Comparison of ENCODE assay signal across 10 cellular contexts in genomic region chr2:66437601-66438497, GRCh38. TPM values are rescaled to one million over a fixed set of nuclear protein-coding genes. Genes with fewer than 3 reads are reported as not detected.
DNase-seq lines count a peak whose midpoint lies in the region; ATAC-seq, FAIRE-seq and TF ChIP-seq lines count a peak whose summit lies in the region.
"Had no signal": no experiment of that assay in that cellular context is flagged by ENCODE, and none has a peak within 500 bp of the region (broad histone marks: within the 10 kb centered on the region; RNA-seq: fewer than 3 reads in every experiment).

No MANE protein-coding gene starts in this region.

- H3K36me3 ChIP-seq in brain microvascular endothelial cell (replicated peaks) (no peaks in the 10 kb centered on the region), kidney (ENCODE audit: control insufficient read depth in 1 of 2, insufficient read depth in 2 of 2, low read length in 2 of 2) (no peaks in the 10 kb centered on the region), stomach (peaks cover 3 to 42% (median 13%) of the 10 kb centered on the region in 4 donors)

- intact Hi-C loops in kidney (cut with DNase I) (no loop called here), stomach (cut with DNase I; ENCODE audit: low total_unique reads) (no loop called here)

- H3K4me3 Mint-ChIP-seq in HFFc6, result peak overlapping the region; percentile 96
- H3K4me3 Mint-ChIP-seq: activated CD4-positive, alpha-beta T cell treated with anti-CD3 and anti-CD28 coated beads, Interleukin-2, amount 10 ng/mL, durations not matched to agents 24 days and 14 days had no signal

- no peaks in the 10 kb centered on the region; the same call in 1 of the 2 replicates for H3K9me3 Mint-ChIP-seq in HFFc6
- H3K9me3 Mint-ChIP-seq: activated CD4-positive, alpha-beta T cell treated with anti-CD3 and anti-CD28 coated beads, Interleukin-2, amount 10 ng/mL, durations not matched to agents 24 days and 14 days had no signal

- H3K27me3 ChIP-seq in brain microvascular endothelial cell (replicated peaks), result peaks cover 87% of the 10 kb centered on the region
- H3K27me3 ChIP-seq in stomach, result peaks cover 0 to 58% (median 18%) of the 10 kb centered on the region in 3 donors

- H3K4me3 ChIP-seq in brain microvascular endothelial cell (ENCODE audit: low read depth, low read length), result peak overlapping the region; percentile 76
- H3K4me3 ChIP-seq in kidney (ENCODE audit: low read length in 2 of 2), result peak overlapping the region; percentile 93 to 97
- peak overlapping the region; percentile 70 to 83 (median 72) for H3K4me3 ChIP-seq in stomach

- peaks cover 33% of the 10 kb centered on the region for H3K4me1 Mint-ChIP-seq in HFFc6 (ENCODE audit: low read depth)

- no peak for TF ChIP-seq POLR2A in stomach (IDR thresholded peaks at IDR 0.05)

- no peaks in the 10 kb centered on the region for H3K9me3 ChIP-seq in kidney (ENCODE audit: control insufficient read depth in 1 of 2, low read length in 2 of 2)
- no peaks in the 10 kb centered on the region for H3K9me3 ChIP-seq in stomach

- TF ChIP-seq EP300 in stomach (IDR thresholded peaks at IDR 0.05), result no peak

- in situ Hi-C loops in brain microvascular endothelial cell (cut with HindIII; ENCODE audit: low pct_ligation_motif_present, low sequenced_read_pairs), result loop anchor here (25.0 kb wide), 1 partner anchor 1399 kb away; no protein-coding TSS in a partner anchor

- H3K27ac Mint-ChIP-seq in HFFc6, result peak overlapping the region; percentile 96
- H3K27ac Mint-ChIP-seq: activated CD4-positive, alpha-beta T cell treated with anti-CD3 and anti-CD28 coated beads, Interleukin-2, amount 10 ng/mL, durations not matched to agents 24 days and 14 days had no signal

- peaks cover 34% of the 10 kb centered on the region for H3K27me3 Mint-ChIP-seq in HFFc6 (ENCODE audit: insufficient read depth)

- peak overlapping the region; percentile 12 to 68 for H3K9ac ChIP-seq in kidney (ENCODE audit: low read length in 2 of 2)

- peaks cover 80% of the 10 kb centered on the region for H3K36me3 Mint-ChIP-seq in HFFc6 (ENCODE audit: low read depth)

- H3K27ac ChIP-seq in brain microvascular endothelial cell (no peak overlapping the region), kidney (ENCODE audit: low read depth in 2 of 2, low read length in 2 of 2) (peak overlapping the region; percentile 43 to 64), stomach (peak overlapping the region; percentile 37 to 93 (median 89))

- ATAC-seq in GM18907 (IDR thresholded peaks at IDR 0.05; ENCODE audit: unreplicated experiment), result no peak
- ATAC-seq in HG02885 (IDR thresholded peaks at IDR 0.05; ENCODE audit: poor library complexity, unreplicated experiment), result no peak
- no peak for ATAC-seq in HG03432 (IDR thresholded peaks at IDR 0.05; ENCODE audit: unreplicated experiment)
- ATAC-seq: left colon had no signal

- TF ChIP-seq CTCF in HFFc6 (IDR thresholded peaks at IDR 0.05) (no peak), brain microvascular endothelial cell (IDR thresholded peaks at IDR 0.05; ENCODE audit: low read depth, low read length, missing control alignments) (no peak), kidney (IDR thresholded peaks at IDR 0.05; ENCODE audit: borderline replicate concordance, extremely low read depth, insufficient read depth) (no peak), stomach (IDR thresholded peaks at IDR 0.05) (no peak)

- FAIRE-seq in kidney (lab: Jason Lieb, UNC), result no peak

- 42 to 66% (median 53%) methylated on average over 26 of the region's 26 CpGs for WGBS in stomach, 5 donors

- peaks cover 0 to 3% of the 10 kb centered on the region in 2 donors for H3K4me1 ChIP-seq in kidney (ENCODE audit: control insufficient read depth in 1 of 2, insufficient read depth in 1 of 2, low read depth in 1 of 2, low read length in 2 of 2)
- H3K4me1 ChIP-seq in stomach, result peaks cover 0 to 18% (median 12%) of the 10 kb centered on the region in 4 donors

- DNase-seq in HFFc6 (no peak), brain microvascular endothelial cell (no peak), kidney (no peak), stomach (no peak), SKM-1 (lab: John Stamatoyannopoulos, UW; ENCODE audit: unreplicated experiment) (no peak)
- DNase-seq: activated CD4-positive, alpha-beta T cell treated with anti-CD3 and anti-CD28 coated beads, Interleukin-2, amount 10 ng/mL, durations not matched to agents 24 days and 14 days; left colon had no signal

RNA-seq across cellular contexts. Expression of gene MEIS1, which starts 2.9 kb away (rescaled TPM):
- 10 to 100 TPM; 69.1 to 85.4 (median 74.1) TPM for total RNA-seq in HFFc6 (2021; fragmentation: NEBNext Ultra II Directional; extraction: Animal tissue kit (Norgen Biotek cat#: 25700))
- total RNA-seq in kidney (36.7 TPM), stomach (100 to 1,000 TPM in 2 of 5 donors, 10 to 100 TPM in 3; 31.2 to 172 (median 57.4) TPM)
- polyA plus RNA-seq in kidney (ENCODE audit: insufficient read depth, low read depth, low replicate concordance) (7.3 TPM), stomach (10 to 100 TPM in 1 of 3 donors, 1 to 10 TPM in 2; 4.8 to 36.8 (median 9.8) TPM)
- total RNA-seq: activated CD4-positive, alpha-beta T cell treated with anti-CD3 and anti-CD28 coated beads, Interleukin-2, amount 10 ng/mL, durations not matched to agents 24 days and 14 days had no signal
